ENCODE assay signal across 20 cellular contexts in genomic region chr3:49625971-49626640, GRCh38. TPM values are rescaled to one million over a fixed set of nuclear protein-coding genes. Genes with fewer than 3 reads are reported as not detected.
DNase-seq lines count a peak whose midpoint lies in the region; FAIRE-seq and TF ChIP-seq lines count a peak whose summit lies in the region.
"Had no signal": no experiment of that assay in that cellular context is flagged by ENCODE, and none has a peak within 500 bp of the region (broad histone marks: within the 10 kb centered on the region; RNA-seq: fewer than 3 reads in every experiment).

No MANE protein-coding gene starts in this region.

- peaks cover 3% of the 10 kb centered on the region for H3K9me3 Mint-ChIP-seq in astrocyte (ENCODE audit: unreplicated experiment)
- H3K9me3 Mint-ChIP-seq: activated CD4-positive, alpha-beta memory T cell treated with anti-CD3 and anti-CD28 coated beads for 36 hours had no signal

- no peaks in the 10 kb centered on the region for H3F3A ChIP-seq in GM23248 (ENCODE audit: insufficient read depth)

- peak; percentile 59 for FAIRE-seq in astrocyte (lab: Jason Lieb, UNC)
- FAIRE-seq: colon, H1, HTR-8/SVneo, pancreas had no signal

- no peaks in the 10 kb centered on the region for H4K20me1 ChIP-seq in GM23248 (ENCODE audit: insufficient read depth)
- no peaks in the 10 kb centered on the region for H4K20me1 ChIP-seq in astrocyte (ENCODE audit: insufficient read depth, low read length)

- peaks cover 16% of the 10 kb centered on the region for H3K4me1 Mint-ChIP-seq in astrocyte (ENCODE audit: low read depth, unreplicated experiment)

- H3K27ac ChIP-seq in GM23248 (no peak overlapping the region), astrocyte (ENCODE audit: low read depth, low read length) (no peak overlapping the region)
- H3K27ac ChIP-seq: pancreas, stomach, upper lobe of left lung had no signal

- peak overlapping the region; percentile 8 for H3K4me3 Mint-ChIP-seq in astrocyte (ENCODE audit: unreplicated experiment)
- H3K4me3 Mint-ChIP-seq: activated CD4-positive, alpha-beta memory T cell treated with anti-CD3 and anti-CD28 coated beads for 36 hours had no signal

- H3K9me3 ChIP-seq in GM23248 (ENCODE audit: low read depth): no peaks in the 10 kb centered on the region
- H3K9me3 ChIP-seq in astrocyte (ENCODE audit: insufficient read depth, low read depth, low read length): no peaks in the 10 kb centered on the region
- H3K9me3 ChIP-seq: pancreas, stomach, upper lobe of left lung had no signal

- peaks cover 8% of the 10 kb centered on the region; the same call in 1 of the 2 replicates for H3K27me3 ChIP-seq in GM23248 (replicated peaks; ENCODE audit: insufficient read depth)
- no peaks in the 10 kb centered on the region for H3K27me3 ChIP-seq in astrocyte (ENCODE audit: insufficient read depth, low read length)
- H3K27me3 ChIP-seq: pancreas, stomach, upper lobe of left lung had no signal

- peaks cover 13% of the 10 kb centered on the region for H3K27me3 Mint-ChIP-seq in astrocyte (ENCODE audit: low read depth, unreplicated experiment)

- H3K9ac ChIP-seq in GM23248 (no peak overlapping the region), astrocyte (ENCODE audit: low read length) (no peak overlapping the region)

- peaks cover 14% of the 10 kb centered on the region for H3K4me1 ChIP-seq in GM23248 (ENCODE audit: insufficient read depth)
- H3K4me1 ChIP-seq in astrocyte (ENCODE audit: insufficient read depth, low read length): peaks cover 16% of the 10 kb centered on the region
- H3K4me1 ChIP-seq: pancreas, stomach, upper lobe of left lung had no signal

- H2AFZ ChIP-seq in GM23248 (no peak overlapping the region), astrocyte (ENCODE audit: low read depth, low read length) (no peak overlapping the region)

- H3K4me3 ChIP-seq in GM23248 (no peak overlapping the region), astrocyte (ENCODE audit: insufficient read depth, low read depth, low read length) (no peak overlapping the region)
- H3K4me3 ChIP-seq: pancreas, stomach, upper lobe of left lung had no signal

- in situ Hi-C loops in GM23248 (cut with MboI): no loop called here

- H3K4me2 ChIP-seq in GM23248 (ENCODE audit: unreplicated experiment) (no peak overlapping the region), astrocyte (ENCODE audit: low read length) (peak overlapping the region; percentile 65)

- no peaks in the 10 kb centered on the region for H3K36me3 ChIP-seq in GM23248 (ENCODE audit: low read depth)
- no peaks in the 10 kb centered on the region for H3K36me3 ChIP-seq in astrocyte (ENCODE audit: insufficient read depth, low read length)
- H3K36me3 ChIP-seq: pancreas, upper lobe of left lung had no signal

- H3K9me2 ChIP-seq in GM23248 (ENCODE audit: insufficient read depth): no peaks in the 10 kb centered on the region

- no peak for TF ChIP-seq CTCF in astrocyte (IDR thresholded peaks at IDR 0.05; ENCODE audit: insufficient read depth, low read depth, low read length)

- no peaks in the 10 kb centered on the region for H3K79me2 ChIP-seq in GM23248 (ENCODE audit: insufficient read depth)
- no peaks in the 10 kb centered on the region for H3K79me2 ChIP-seq in astrocyte (ENCODE audit: insufficient read depth, low read length)

- peak overlapping the region; percentile 35 for H3K27ac Mint-ChIP-seq in astrocyte (ENCODE audit: unreplicated experiment)
- H3K27ac Mint-ChIP-seq: activated CD4-positive, alpha-beta memory T cell treated with anti-CD3 and anti-CD28 coated beads for 36 hours had no signal

- whole genome bisulfite sequencing in GM23248 (ENCODE audit: low coverage in 1 of 2, low lambda C conversion rate in 2 of 2, missing lambda C conversion rate in 2 of 2), 2 experiments: 29 to 30% methylated on average over 10 of the region's 10 CpGs

- peaks cover 6% of the 10 kb centered on the region for H3K36me3 Mint-ChIP-seq in astrocyte (ENCODE audit: low read depth, unreplicated experiment)
- H3K36me3 Mint-ChIP-seq: activated CD4-positive, alpha-beta memory T cell treated with anti-CD3 and anti-CD28 coated beads for 36 hours had no signal

- DNase-seq in Ammon's horn (ENCODE audit: low spot score): peak; percentile 49
- peak; percentile 55 for DNase-seq in GM23248
- peak; percentile 80 for DNase-seq in astrocyte (ENCODE audit: low read depth)
- DNase-seq in iris pigment epithelial cell (ENCODE audit: low read depth): peak; percentile 21
- DNase-seq in activated gamma-delta T cell (lab: John Stamatoyannopoulos, UW): no peak
- DNase-seq in activated naive CD4-positive, alpha-beta T cell treated with anti-CD3 and anti-CD28 coated beads, Interleukin-2, amount 50 U/mL, for 16 hours: no peak
- DNase-seq in mucosa of gallbladder (ENCODE audit: low spot score): no peak
- DNase-seq in stimulated activated naive CD4-positive, alpha-beta T cell (lab: John Stamatoyannopoulos, UW): no peak
- DNase-seq: activated CD4-positive, alpha-beta memory T cell treated with anti-CD3 and anti-CD28 coated beads for 36 hours; AML-193; DND-41; mammary epithelial cell; pancreas; SHP77; stomach; T-helper 1 cell; upper lobe of left lung had no signal

RNA-seq across cellular contexts. Expression of gene APEH, which starts 48.0 kb away (rescaled TPM):
- total RNA-seq in GM23248 (2014; rRNA removed; shearing (Covaris generic)): 108 and 126 TPM in 2 replicates
- polyA plus RNA-seq in GM23248 (2016; fragmentation: Nextera tagmentation; extraction: Ambion mirVana): 83.3 and 89.1 TPM in 2 replicates
- total RNA-seq in astrocyte (80.8 and 91.2 TPM in 2 replicates), mucosa of gallbladder (128 TPM)

Comparison
In these comparisons a context has a peak if more than half of its experiments do, and no peak if none do; other contexts are left out.
1. DNase-seq: peak in Ammon's horn (single experiment), GM23248 (single experiment), astrocyte (single experiment) and iris pigment epithelial cell (single experiment); none in activated gamma-delta T cell (single experiment), activated naive CD4-positive, alpha-beta T cell treated with anti-CD3 and anti-CD28 coated beads, Interleukin-2, amount 50 U/mL, for 16 hours (single experiment), mucosa of gallbladder (single experiment) and stimulated activated naive CD4-positive, alpha-beta T cell (0 of 6).